8 cellular contexts compared by ENCODE assay signal in the genomic region with DNA sequence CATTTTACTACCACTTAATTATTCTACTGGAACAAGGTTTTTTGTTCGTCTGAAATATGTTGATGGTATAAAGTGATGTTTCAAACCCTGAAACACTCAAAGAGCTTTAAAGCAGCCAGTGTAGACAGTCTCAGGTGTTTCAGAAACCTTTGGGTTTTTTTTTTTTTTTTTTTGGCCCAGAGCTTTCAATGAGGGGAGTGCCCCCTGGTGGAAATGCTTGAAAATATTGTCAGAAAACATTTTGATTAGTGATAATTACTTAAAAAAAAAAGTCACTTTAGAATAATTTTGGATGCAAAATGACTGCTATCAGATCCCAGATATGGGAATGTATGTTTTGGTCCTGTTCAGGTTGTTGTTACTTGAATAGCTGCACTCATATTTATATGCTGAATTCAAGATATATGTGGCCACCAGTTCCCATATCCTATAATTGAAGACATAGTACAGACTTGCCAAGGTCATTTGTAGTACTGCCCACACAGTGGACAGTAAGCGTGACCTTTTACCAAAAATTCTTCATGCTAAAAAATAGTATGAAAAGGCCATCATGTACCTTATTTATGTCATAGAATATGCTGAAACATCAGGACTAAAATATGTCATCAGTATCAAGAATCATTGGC. TPM values are rescaled to one million over a fixed set of nuclear protein-coding genes. Genes with fewer than 3 reads are reported as not detected.
A peak's percentile ranks its signal among the peaks of the same experiment; 100 is the strongest.
DNase-seq lines count a peak whose midpoint lies in the region; ATAC-seq and TF ChIP-seq lines count a peak whose summit lies in the region.

No MANE protein-coding gene starts in this region.

- H3K4me3 Mint-ChIP-seq in naive B cell = no peak overlapping the region

- CTCF ChIA-PET in A673 (lab: Charles Lee) = interaction anchor here (0.6 to 1.0 kb wide), 4 partner anchors 9 to 1522 kb away, joined by 4 to 6 read pairs (median 4); no protein-coding TSS in a partner anchor

- ATAC-seq in naive B cell (ENCODE audit: low read depth in 2 of 2) = no peak
- no peak for ATAC-seq in GM21528 (IDR thresholded peaks at IDR 0.05; ENCODE audit: low FRiP score, unreplicated experiment)
- no peak for ATAC-seq in HG02610 (IDR thresholded peaks at IDR 0.05; ENCODE audit: unreplicated experiment)

- no peaks in the 10 kb centered on the region for H3K9me3 ChIP-seq in A673 (ENCODE audit: low read depth, low read length, poor library complexity, severe bottlenecking)

- H3K4me3 ChIP-seq in A673 (ENCODE audit: low read depth, low read length, poor library complexity, severe bottlenecking) = no peak overlapping the region

- POLR2A ChIA-PET in A673 (lab: Charles Lee; ENCODE audit: low non-redundant PET) = interaction anchor here (0.6 kb wide), 1 partner anchor 12 kb away, joined by 7 read pairs; no protein-coding TSS in a partner anchor

- intact Hi-C loops in A673 (cut with micrococcal nuclease; ENCODE audit: unreplicated experiment) = loop anchor here (1.0 kb wide), 1 partner anchor 495 kb away; no protein-coding TSS in a partner anchor

- no peaks in the 10 kb centered on the region for H3K9me3 Mint-ChIP-seq in naive B cell

- no peak overlapping the region for H3K27ac Mint-ChIP-seq in naive B cell

- DNase-seq in A673 (ENCODE audit: low spot score) = peak; percentile 24
- DNase-seq in EH (ENCODE audit: low read depth) = peak; percentile 12
- peak; percentile 11 for DNase-seq in NCI-H2171 treated with DMSO at 0.1 percent for 48 hours (lab: John Stamatoyannopoulos, UW)
- peak; percentile 19 for DNase-seq in central memory CD4-positive, alpha-beta T cell
- peak; percentile 34 for DNase-seq in naive B cell
- no peak for DNase-seq in HuH-7 (ENCODE audit: low spot score)

- H3K36me3 Mint-ChIP-seq in naive B cell = peaks cover 5 to 13% of the 10 kb centered on the region in 2 donors

- no peaks in the 10 kb centered on the region for H3K27me3 ChIP-seq in A673 (replicated peaks; ENCODE audit: insufficient read depth, low read depth, low read length, poor library complexity)

- no peaks in the 10 kb centered on the region for H3K27me3 Mint-ChIP-seq in naive B cell

- H3K4me1 Mint-ChIP-seq in naive B cell = peaks cover 3 to 12% (median 7%) of the 10 kb centered on the region in 3 donors

- TF ChIP-seq CTCF in A673 (conservative IDR thresholded peaks at IDR 0.05; ENCODE audit: low read depth, low read length) = peak; percentile 68

- no peak overlapping the region for H3K27ac ChIP-seq in A673 (ENCODE audit: low read depth, low read length, poor library complexity, severe bottlenecking)

- no TSS peak for BruUV-seq in A673 (replicated peaks; lab: Mats Ljungman, UMichigan)

- H3K4me1 ChIP-seq in A673 (ENCODE audit: insufficient read depth, low read length, poor library complexity, severe bottlenecking) = no peaks in the 10 kb centered on the region

- no peaks in the 10 kb centered on the region for H3K36me3 ChIP-seq in A673 (ENCODE audit: insufficient read depth, low read length, poor library complexity, severe bottlenecking)

RNA-seq across cellular contexts. Expression of a gene that starts 35.9 kb away (rescaled TPM):
- 5.2 and 5.9 TPM in 2 replicates for total RNA-seq in A673 (2021)
- polyA plus RNA-seq in naive B cell (ENCODE audit: low read depth in 6 of 6) = 10 to 100 TPM; 44.5 to 68.6 (median 58.7) TPM
